In the genomic region with DNA sequence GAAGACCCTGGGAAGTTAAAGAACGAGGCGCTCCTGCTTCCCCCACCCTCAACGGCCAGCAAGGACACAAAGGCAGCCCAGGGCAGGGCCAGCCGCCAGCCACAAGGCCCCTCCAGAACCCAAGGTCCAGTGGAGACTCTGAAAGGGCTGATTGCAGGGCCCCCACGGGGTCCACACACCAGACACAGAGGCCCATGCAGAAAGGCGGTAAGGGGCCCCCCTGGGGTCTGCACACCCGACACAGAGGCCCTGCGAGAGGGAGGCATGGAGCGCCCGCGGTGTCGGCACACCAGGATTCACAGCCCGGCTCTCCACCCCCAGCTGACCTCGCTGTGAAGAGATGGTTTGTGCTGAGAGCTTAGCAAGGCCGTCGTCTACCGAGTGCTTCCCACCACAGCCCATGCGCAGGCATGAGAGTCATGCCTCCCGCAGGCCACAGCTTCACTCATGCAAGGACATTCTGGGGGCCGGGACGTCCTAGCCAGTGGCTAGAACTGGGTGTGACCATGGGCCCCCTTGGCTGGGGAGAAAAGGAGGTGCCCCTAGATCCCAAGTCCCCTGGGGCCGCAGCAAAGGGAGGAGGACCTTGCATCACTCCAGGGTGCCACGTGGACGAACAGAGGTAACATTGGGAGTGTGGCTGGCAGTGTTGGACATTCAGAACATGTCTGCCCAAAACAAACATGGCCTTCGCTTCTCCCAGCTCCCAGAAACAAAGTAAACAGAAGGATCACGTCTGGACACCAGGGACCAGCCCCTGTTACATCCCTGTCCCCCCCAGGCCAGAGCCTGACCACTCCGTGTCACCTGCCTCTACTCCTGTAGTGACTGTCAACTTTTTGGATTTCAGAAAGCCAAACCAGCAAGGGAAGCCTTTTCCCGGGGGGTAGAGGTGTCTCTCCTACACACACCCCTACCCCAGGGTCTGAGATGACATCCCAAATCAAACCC, we compare ENCODE assay signal across 1 cellular context.
TF ChIP-seq lines count a peak whose summit lies in the region.

No MANE protein-coding gene starts in this region.

TF ChIP-seq in HepG2, 621 proteins besides CTCF, POLR2A, EP300 and RAD21 (continued from another document and continues in another):
- TF ChIP-seq GATAD2A (CRISPR knock-in tag; IDR thresholded peaks at IDR 0.05): peak; percentile 83
- TF ChIP-seq, protein P1, sequence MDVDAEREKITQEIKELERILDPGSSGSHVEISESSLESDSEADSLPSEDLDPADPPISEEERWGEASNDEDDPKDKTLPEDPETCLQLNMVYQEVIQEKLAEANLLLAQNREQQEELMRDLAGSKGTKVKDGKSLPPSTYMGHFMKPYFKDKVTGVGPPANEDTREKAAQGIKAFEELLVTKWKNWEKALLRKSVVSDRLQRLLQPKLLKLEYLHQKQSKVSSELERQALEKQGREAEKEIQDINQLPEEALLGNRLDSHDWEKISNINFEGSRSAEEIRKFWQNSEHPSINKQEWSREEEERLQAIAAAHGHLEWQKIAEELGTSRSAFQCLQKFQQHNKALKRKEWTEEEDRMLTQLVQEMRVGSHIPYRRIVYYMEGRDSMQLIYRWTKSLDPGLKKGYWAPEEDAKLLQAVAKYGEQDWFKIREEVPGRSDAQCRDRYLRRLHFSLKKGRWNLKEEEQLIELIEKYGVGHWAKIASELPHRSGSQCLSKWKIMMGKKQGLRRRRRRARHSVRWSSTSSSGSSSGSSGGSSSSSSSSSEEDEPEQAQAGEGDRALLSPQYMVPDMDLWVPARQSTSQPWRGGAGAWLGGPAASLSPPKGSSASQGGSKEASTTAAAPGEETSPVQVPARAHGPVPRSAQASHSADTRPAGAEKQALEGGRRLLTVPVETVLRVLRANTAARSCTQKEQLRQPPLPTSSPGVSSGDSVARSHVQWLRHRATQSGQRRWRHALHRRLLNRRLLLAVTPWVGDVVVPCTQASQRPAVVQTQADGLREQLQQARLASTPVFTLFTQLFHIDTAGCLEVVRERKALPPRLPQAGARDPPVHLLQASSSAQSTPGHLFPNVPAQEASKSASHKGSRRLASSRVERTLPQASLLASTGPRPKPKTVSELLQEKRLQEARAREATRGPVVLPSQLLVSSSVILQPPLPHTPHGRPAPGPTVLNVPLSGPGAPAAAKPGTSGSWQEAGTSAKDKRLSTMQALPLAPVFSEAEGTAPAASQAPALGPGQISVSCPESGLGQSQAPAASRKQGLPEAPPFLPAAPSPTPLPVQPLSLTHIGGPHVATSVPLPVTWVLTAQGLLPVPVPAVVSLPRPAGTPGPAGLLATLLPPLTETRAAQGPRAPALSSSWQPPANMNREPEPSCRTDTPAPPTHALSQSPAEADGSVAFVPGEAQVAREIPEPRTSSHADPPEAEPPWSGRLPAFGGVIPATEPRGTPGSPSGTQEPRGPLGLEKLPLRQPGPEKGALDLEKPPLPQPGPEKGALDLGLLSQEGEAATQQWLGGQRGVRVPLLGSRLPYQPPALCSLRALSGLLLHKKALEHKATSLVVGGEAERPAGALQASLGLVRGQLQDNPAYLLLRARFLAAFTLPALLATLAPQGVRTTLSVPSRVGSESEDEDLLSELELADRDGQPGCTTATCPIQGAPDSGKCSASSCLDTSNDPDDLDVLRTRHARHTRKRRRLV (CRISPR knock-in tag; IDR thresholded peaks at IDR 0.05): no peak
- TF ChIP-seq ZNF225 (CRISPR knock-in tag; IDR thresholded peaks at IDR 0.05): no peak; the same call in 1 of the 2 replicates
- no peak for TF ChIP-seq ZNF124 (CRISPR knock-in tag; IDR thresholded peaks at IDR 0.05)
- TF ChIP-seq ZEB1 (IDR thresholded peaks at IDR 0.05; ENCODE audit: insufficient replicate concordance, low read depth): no peak
- TF ChIP-seq, protein P2, sequence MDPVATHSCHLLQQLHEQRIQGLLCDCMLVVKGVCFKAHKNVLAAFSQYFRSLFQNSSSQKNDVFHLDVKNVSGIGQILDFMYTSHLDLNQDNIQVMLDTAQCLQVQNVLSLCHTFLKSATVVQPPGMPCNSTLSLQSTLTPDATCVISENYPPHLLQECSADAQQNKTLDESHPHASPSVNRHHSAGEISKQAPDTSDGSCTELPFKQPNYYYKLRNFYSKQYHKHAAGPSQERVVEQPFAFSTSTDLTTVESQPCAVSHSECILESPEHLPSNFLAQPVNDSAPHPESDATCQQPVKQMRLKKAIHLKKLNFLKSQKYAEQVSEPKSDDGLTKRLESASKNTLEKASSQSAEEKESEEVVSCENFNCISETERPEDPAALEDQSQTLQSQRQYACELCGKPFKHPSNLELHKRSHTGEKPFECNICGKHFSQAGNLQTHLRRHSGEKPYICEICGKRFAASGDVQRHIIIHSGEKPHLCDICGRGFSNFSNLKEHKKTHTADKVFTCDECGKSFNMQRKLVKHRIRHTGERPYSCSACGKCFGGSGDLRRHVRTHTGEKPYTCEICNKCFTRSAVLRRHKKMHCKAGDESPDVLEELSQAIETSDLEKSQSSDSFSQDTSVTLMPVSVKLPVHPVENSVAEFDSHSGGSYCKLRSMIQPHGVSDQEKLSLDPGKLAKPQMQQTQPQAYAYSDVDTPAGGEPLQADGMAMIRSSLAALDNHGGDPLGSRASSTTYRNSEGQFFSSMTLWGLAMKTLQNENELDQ (CRISPR knock-in tag; IDR thresholded peaks at IDR 0.05; ENCODE audit: borderline replicate concordance): no peak
- TF ChIP-seq ZSCAN31 (CRISPR knock-in tag; IDR thresholded peaks at IDR 0.05; ENCODE audit: low read depth): no peak
- no peak for TF ChIP-seq NFE2L2 (IDR thresholded peaks at IDR 0.05; ENCODE audit: low read length)
- TF ChIP-seq, protein P3, sequence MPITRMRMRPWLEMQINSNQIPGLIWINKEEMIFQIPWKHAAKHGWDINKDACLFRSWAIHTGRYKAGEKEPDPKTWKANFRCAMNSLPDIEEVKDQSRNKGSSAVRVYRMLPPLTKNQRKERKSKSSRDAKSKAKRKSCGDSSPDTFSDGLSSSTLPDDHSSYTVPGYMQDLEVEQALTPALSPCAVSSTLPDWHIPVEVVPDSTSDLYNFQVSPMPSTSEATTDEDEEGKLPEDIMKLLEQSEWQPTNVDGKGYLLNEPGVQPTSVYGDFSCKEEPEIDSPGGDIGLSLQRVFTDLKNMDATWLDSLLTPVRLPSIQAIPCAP (CRISPR knock-in tag; IDR thresholded peaks at IDR 0.05; ENCODE audit: low read depth): no peak
- TF ChIP-seq, protein P4, sequence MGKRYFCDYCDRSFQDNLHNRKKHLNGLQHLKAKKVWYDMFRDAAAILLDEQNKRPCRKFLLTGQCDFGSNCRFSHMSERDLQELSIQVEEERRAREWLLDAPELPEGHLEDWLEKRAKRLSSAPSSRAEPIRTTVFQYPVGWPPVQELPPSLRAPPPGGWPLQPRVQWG (CRISPR knock-in tag; IDR thresholded peaks at IDR 0.05; ENCODE audit: borderline replicate concordance, low read depth): no peak
- TF ChIP-seq ZFP90 (CRISPR knock-in tag; IDR thresholded peaks at IDR 0.05; ENCODE audit: borderline replicate concordance): no peak
- TF ChIP-seq, protein P5, sequence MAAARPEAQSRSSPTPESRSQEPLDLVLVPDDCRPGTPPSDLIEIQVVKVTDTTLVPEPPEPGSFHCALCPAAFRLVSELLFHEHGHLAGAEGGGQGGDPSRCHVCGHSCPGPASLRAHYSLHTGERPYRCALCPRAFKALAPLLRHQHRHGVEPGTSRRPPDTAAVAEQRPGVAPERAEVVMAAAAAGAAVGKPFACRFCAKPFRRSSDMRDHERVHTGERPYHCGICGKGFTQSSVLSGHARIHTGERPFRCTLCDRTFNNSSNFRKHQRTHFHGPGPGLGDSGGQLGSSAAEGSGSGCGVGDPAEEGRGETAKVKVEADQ (CRISPR knock-in tag; IDR thresholded peaks at IDR 0.05; ENCODE audit: borderline replicate concordance): no peak
- peak; percentile 77 for TF ChIP-seq ZSCAN25 (CRISPR knock-in tag; IDR thresholded peaks at IDR 0.05)
- TF ChIP-seq ZBTB7A (CRISPR knock-in tag; IDR thresholded peaks at IDR 0.05): no peak
- no peak; the same call in 1 of the 2 replicates for TF ChIP-seq ZNF557 (CRISPR knock-in tag; IDR thresholded peaks at IDR 0.05)
- TF ChIP-seq ZNF367 (CRISPR knock-in tag; IDR thresholded peaks at IDR 0.05; ENCODE audit: borderline replicate concordance): no peak
- no peak for TF ChIP-seq ZNF282 (IDR thresholded peaks at IDR 0.05; ENCODE audit: partially characterized antibody)
- TF ChIP-seq, protein P6, sequence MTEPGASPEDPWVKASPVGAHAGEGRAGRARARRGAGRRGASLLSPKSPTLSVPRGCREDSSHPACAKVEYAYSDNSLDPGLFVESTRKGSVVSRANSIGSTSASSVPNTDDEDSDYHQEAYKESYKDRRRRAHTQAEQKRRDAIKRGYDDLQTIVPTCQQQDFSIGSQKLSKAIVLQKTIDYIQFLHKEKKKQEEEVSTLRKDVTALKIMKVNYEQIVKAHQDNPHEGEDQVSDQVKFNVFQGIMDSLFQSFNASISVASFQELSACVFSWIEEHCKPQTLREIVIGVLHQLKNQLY (CRISPR knock-in tag; IDR thresholded peaks at IDR 0.05): peak; percentile 94
- TF ChIP-seq FOXA1 (IDR thresholded peaks at IDR 0.05): peak; percentile 48; the same call in 1 of the 2 replicates
- TF ChIP-seq FOXA1 (CRISPR knock-in tag; IDR thresholded peaks at IDR 0.05): peak; percentile 92
- TF ChIP-seq ZNF850 (CRISPR knock-in tag; conservative IDR thresholded peaks at IDR 0.05): no peak
- TF ChIP-seq, protein P7, sequence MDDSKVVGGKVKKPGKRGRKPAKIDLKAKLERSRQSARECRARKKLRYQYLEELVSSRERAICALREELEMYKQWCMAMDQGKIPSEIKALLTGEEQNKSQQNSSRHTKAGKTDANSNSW (CRISPR knock-in tag; IDR thresholded peaks at IDR 0.05; ENCODE audit: borderline replicate concordance): no peak
- TF ChIP-seq, protein P8, sequence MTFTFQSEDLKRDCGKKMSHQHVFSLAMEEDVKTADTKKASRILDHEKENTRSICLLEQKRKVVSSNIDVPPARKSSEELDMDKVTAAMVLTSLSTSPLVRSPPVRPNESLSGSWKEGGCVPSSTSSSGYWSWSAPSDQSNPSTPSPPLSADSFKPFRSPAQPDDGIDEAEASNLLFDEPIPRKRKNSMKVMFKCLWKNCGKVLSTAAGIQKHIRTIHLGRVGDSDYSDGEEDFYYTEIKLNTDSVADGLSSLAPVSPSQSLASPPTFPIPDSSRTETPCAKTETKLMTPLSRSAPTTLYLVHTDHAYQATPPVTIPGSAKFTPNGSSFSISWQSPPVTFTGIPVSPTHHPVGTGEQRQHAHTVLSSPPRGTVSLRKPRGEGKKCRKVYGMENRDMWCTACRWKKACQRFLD (CRISPR knock-in tag; IDR thresholded peaks at IDR 0.05; ENCODE audit: borderline replicate concordance): no peak
- no peak for TF ChIP-seq NR2F6 (IDR thresholded peaks at IDR 0.05)
- TF ChIP-seq NR2F6 (CRISPR knock-in tag; IDR thresholded peaks at IDR 0.05): peak; percentile 56; the same call in 1 of the 2 replicates
- TF ChIP-seq, protein P9, sequence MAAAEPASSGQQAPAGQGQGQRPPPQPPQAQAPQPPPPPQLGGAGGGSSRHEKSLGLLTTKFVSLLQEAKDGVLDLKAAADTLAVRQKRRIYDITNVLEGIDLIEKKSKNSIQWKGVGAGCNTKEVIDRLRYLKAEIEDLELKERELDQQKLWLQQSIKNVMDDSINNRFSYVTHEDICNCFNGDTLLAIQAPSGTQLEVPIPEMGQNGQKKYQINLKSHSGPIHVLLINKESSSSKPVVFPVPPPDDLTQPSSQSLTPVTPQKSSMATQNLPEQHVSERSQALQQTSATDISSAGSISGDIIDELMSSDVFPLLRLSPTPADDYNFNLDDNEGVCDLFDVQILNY (CRISPR knock-in tag; conservative IDR thresholded peaks at IDR 0.05): no peak
- TF ChIP-seq, protein P10, sequence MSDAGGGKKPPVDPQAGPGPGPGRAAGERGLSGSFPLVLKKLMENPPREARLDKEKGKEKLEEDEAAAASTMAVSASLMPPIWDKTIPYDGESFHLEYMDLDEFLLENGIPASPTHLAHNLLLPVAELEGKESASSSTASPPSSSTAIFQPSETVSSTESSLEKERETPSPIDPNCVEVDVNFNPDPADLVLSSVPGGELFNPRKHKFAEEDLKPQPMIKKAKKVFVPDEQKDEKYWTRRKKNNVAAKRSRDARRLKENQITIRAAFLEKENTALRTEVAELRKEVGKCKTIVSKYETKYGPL (CRISPR knock-in tag; IDR thresholded peaks at IDR 0.05): no peak
- TF ChIP-seq, protein P11, sequence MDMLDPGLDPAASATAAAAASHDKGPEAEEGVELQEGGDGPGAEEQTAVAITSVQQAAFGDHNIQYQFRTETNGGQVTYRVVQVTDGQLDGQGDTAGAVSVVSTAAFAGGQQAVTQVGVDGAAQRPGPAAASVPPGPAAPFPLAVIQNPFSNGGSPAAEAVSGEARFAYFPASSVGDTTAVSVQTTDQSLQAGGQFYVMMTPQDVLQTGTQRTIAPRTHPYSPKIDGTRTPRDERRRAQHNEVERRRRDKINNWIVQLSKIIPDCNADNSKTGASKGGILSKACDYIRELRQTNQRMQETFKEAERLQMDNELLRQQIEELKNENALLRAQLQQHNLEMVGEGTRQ (IDR thresholded peaks at IDR 0.05; ENCODE audit: low read depth, low read length): no peak
- TF ChIP-seq, protein P11 (CRISPR knock-in tag; IDR thresholded peaks at IDR 0.05; ENCODE audit: borderline replicate concordance): peak; percentile 64; the same call in 1 of the 2 replicates
- TF ChIP-seq HOXA9 (CRISPR knock-in tag; IDR thresholded peaks at IDR 0.05; ENCODE audit: borderline replicate concordance): no peak
- TF ChIP-seq ZNF432 (CRISPR knock-in tag; IDR thresholded peaks at IDR 0.05; ENCODE audit: borderline replicate concordance): no peak
- 0 out of 2 replicates have a peak, but pooled peaks have one; percentile 31 for TF ChIP-seq PITX1 (CRISPR knock-in tag; IDR thresholded peaks at IDR 0.05)
- peak; percentile 83; the same call in 1 of the 2 replicates for TF ChIP-seq DPF2 (CRISPR knock-in tag; IDR thresholded peaks at IDR 0.05; ENCODE audit: borderline replicate concordance, low read depth)
- TF ChIP-seq, protein P12, sequence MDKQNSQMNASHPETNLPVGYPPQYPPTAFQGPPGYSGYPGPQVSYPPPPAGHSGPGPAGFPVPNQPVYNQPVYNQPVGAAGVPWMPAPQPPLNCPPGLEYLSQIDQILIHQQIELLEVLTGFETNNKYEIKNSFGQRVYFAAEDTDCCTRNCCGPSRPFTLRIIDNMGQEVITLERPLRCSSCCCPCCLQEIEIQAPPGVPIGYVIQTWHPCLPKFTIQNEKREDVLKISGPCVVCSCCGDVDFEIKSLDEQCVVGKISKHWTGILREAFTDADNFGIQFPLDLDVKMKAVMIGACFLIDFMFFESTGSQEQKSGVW (CRISPR knock-in tag; IDR thresholded peaks at IDR 0.05; ENCODE audit: borderline replicate concordance): no peak
- TF ChIP-seq NRL (CRISPR knock-in tag; IDR thresholded peaks at IDR 0.05; ENCODE audit: borderline replicate concordance): 0 out of 2 replicates have a peak, but pooled peaks have one; percentile 70
- TF ChIP-seq ZFY (CRISPR knock-in tag; IDR thresholded peaks at IDR 0.05): peak; percentile 73
